In genomic region chr6:4585682-4586468, GRCh38 we compare ENCODE assay signal across 15 cellular contexts.
DNase-seq lines count a peak whose midpoint lies in the region; ATAC-seq, FAIRE-seq and TF ChIP-seq lines count a peak whose summit lies in the region.
"Had no signal": no experiment of that assay in that cellular context is flagged by ENCODE, and none has a peak within 500 bp of the region (broad histone marks: within the 10 kb centered on the region; RNA-seq: fewer than 3 reads in every experiment).

No MANE protein-coding gene starts in this region.

- H3K4me3 ChIP-seq in bronchial epithelial cell (ENCODE audit: low read depth, low read length): no peak overlapping the region
- H3K4me3 ChIP-seq in keratinocyte (ENCODE audit: control insufficient read depth in 2 of 3, extremely low read depth in 1 of 3, insufficient read depth in 2 of 3, low read depth in 1 of 3, low read length in 3 of 3): no peak overlapping the region
- no peak overlapping the region for H3K4me3 ChIP-seq in trophoblast cell (ENCODE audit: low read depth, low read length)
- no peak overlapping the region for H3K4me3 ChIP-seq in MM.1S (ENCODE audit: low read length)
- H3K4me3 ChIP-seq: HAP-1 had no signal

- dilution Hi-C loops in keratinocyte (cut with MboI; ENCODE audit: extremely low pct_ligation_motif_present, low sequenced_read_pairs): no loop called here

- H3K4me1 ChIP-seq in keratinocyte (ENCODE audit: control insufficient read depth, extremely low read depth, insufficient read depth, low read length) (peaks cover 40% of the 10 kb centered on the region), trophoblast cell (ENCODE audit: control insufficient read depth in 1 of 2, insufficient read depth in 2 of 2, low read length in 2 of 2) (peaks cover 25 to 32% of the 10 kb centered on the region in 2 experiments), MM.1S (ENCODE audit: low read length) (no peaks in the 10 kb centered on the region)
- H3K4me1 ChIP-seq: HAP-1 had no signal

- no peak overlapping the region for H4K12ac ChIP-seq in trophoblast cell (ENCODE audit: low read depth, low read length)

- H3K27ac ChIP-seq in keratinocyte (ENCODE audit: control insufficient read depth, insufficient read depth, low read length) (no peak overlapping the region), trophoblast cell (ENCODE audit: low read depth, low read length) (peak overlapping the region; percentile 89), MM.1S (ENCODE audit: low read length) (no peak overlapping the region)

- no peak overlapping the region for H3K4ac ChIP-seq in trophoblast cell (ENCODE audit: low read depth, low read length)

- H2BK5ac ChIP-seq in trophoblast cell (ENCODE audit: low read depth, low read length, poor library complexity): peak overlapping the region; percentile 79

- H3F3A ChIP-seq in MM.1S (ENCODE audit: insufficient read depth, low read length): no peaks in the 10 kb centered on the region

- H3K9me2 ChIP-seq in MM.1S (replicated peaks; ENCODE audit: insufficient read depth, low read length): no peaks in the 10 kb centered on the region

- peak overlapping the region; percentile 72 for H4K8ac ChIP-seq in trophoblast cell (ENCODE audit: low read depth, low read length)

- H3K9me1 ChIP-seq in keratinocyte (ENCODE audit: control insufficient read depth, extremely low read depth, insufficient read depth, low read length): no peaks in the 10 kb centered on the region

- ATAC-seq in GM18505 (IDR thresholded peaks at IDR 0.05; ENCODE audit: unreplicated experiment): no peak
- ATAC-seq in Right ventricle myocardium superior (ENCODE audit: poor library complexity): no peak

- H3K27me3 ChIP-seq in bronchial epithelial cell (ENCODE audit: control insufficient read depth, insufficient read depth, low read length) (no peaks in the 10 kb centered on the region), keratinocyte (ENCODE audit: control insufficient read depth, extremely low read depth, insufficient read depth, low read length) (no peaks in the 10 kb centered on the region), trophoblast cell (ENCODE audit: insufficient read depth, low read length) (no peaks in the 10 kb centered on the region), MM.1S (replicated peaks; ENCODE audit: insufficient read depth, low read length) (no peaks in the 10 kb centered on the region)

- peak overlapping the region; percentile 85 for H3K14ac ChIP-seq in trophoblast cell (ENCODE audit: low read length)

- H3K9me3 ChIP-seq in keratinocyte (ENCODE audit: control insufficient read depth, low read depth, low read length): no peaks in the 10 kb centered on the region
- no peaks in the 10 kb centered on the region for H3K9me3 ChIP-seq in trophoblast cell (ENCODE audit: insufficient read depth, low read depth, low read length)
- no peaks in the 10 kb centered on the region for H3K9me3 ChIP-seq in MM.1S (replicated peaks; ENCODE audit: insufficient read depth, low read length)
- H3K9me3 ChIP-seq: HAP-1 had no signal

- H4K91ac ChIP-seq in trophoblast cell (ENCODE audit: low read depth, low read length): peak overlapping the region; percentile 95

- H3K9ac ChIP-seq in keratinocyte (ENCODE audit: control insufficient read depth, extremely low read depth, insufficient read depth, low read length): no peak overlapping the region
- H3K9ac ChIP-seq in trophoblast cell (ENCODE audit: low read length): no peak overlapping the region
- no peak overlapping the region for H3K9ac ChIP-seq in MM.1S (ENCODE audit: low read length)

- H3K4me2 ChIP-seq in keratinocyte (ENCODE audit: control insufficient read depth, extremely low read depth, insufficient read depth, low read depth, low read length): peak overlapping the region; percentile 46
- H3K4me2 ChIP-seq in trophoblast cell (ENCODE audit: low read length): no peak overlapping the region
- no peak overlapping the region for H3K4me2 ChIP-seq in MM.1S (ENCODE audit: low read depth, low read length)

- H3K36me3 ChIP-seq in bronchial epithelial cell (ENCODE audit: control insufficient read depth, insufficient read depth, low read length) (no peaks in the 10 kb centered on the region), keratinocyte (ENCODE audit: control insufficient read depth in 2 of 2, extremely low read depth in 1 of 2, insufficient read depth in 2 of 2, low read length in 2 of 2) (no peaks in the 10 kb centered on the region), trophoblast cell (ENCODE audit: control insufficient read depth in 1 of 2, insufficient read depth in 2 of 2, low read length in 2 of 2) (no peaks in the 10 kb centered on the region), MM.1S (replicated peaks; ENCODE audit: insufficient read depth, low read length) (no peaks in the 10 kb centered on the region)
- H3K36me3 ChIP-seq: HAP-1 had no signal

- H2BK12ac ChIP-seq in trophoblast cell (ENCODE audit: low read length): peak overlapping the region; percentile 86

- DNase-seq in Ammon's horn (ENCODE audit: low spot score) (peak; percentile 29), bronchial epithelial cell (ENCODE audit: low read depth) (peak; percentile 17), keratinocyte (ENCODE audit: low read depth, low spot score) (no peak), trophoblast cell (peak; percentile 82 to 94), MM.1S (no peak), NCI-H2227 (lab: John Stamatoyannopoulos, UW; ENCODE audit: unreplicated experiment) (no peak), Right ventricle myocardium superior (no peak)
- DNase-seq: 8988T; C1 segment of cervical spinal cord; NCI-H146; NCI-H226; NCI-H526; NK-92 treated with Interleukin-12 subunit alpha and Interleukin-12 subunit beta, amount 100 ng/mL, for 24 hours had no signal

- intact Hi-C loops in Right ventricle myocardium superior (cut with DNase I): no loop called here

- peaks cover 26% of the 10 kb centered on the region for H3K79me1 ChIP-seq in trophoblast cell (ENCODE audit: low read length)

- no peak overlapping the region for H3K23ac ChIP-seq in trophoblast cell (ENCODE audit: low read length)

- H2AK5ac ChIP-seq in trophoblast cell (ENCODE audit: low read length): peak overlapping the region; percentile 80

- H4K20me1 ChIP-seq in keratinocyte (ENCODE audit: control insufficient read depth, extremely low read depth, insufficient read depth, low read length): no peaks in the 10 kb centered on the region
- no peaks in the 10 kb centered on the region for H4K20me1 ChIP-seq in MM.1S (ENCODE audit: insufficient read depth, low read length)

- peak overlapping the region; percentile 95 for H2BK120ac ChIP-seq in trophoblast cell (ENCODE audit: insufficient read depth, low read length, poor library complexity)

- FAIRE-seq in bronchial epithelial cell (lab: Jason Lieb, UNC) (no peak), keratinocyte (lab: Jason Lieb, UNC) (peak; percentile 59)

- no peaks in the 10 kb centered on the region for H3K79me2 ChIP-seq in keratinocyte (ENCODE audit: control insufficient read depth, insufficient read depth, low read length)
- peaks cover 2% of the 10 kb centered on the region for H3K79me2 ChIP-seq in trophoblast cell (ENCODE audit: control insufficient read depth, insufficient read depth, low read length, poor library complexity)
- no peaks in the 10 kb centered on the region for H3K79me2 ChIP-seq in MM.1S (ENCODE audit: low read length)

- H3K18ac ChIP-seq in trophoblast cell (ENCODE audit: low read length): no peak overlapping the region

- TF ChIP-seq CTCF in bronchial epithelial cell (IDR thresholded peaks at IDR 0.05; ENCODE audit: insufficient read depth, low read length, severe bottlenecking) (no peak), keratinocyte (optimal IDR thresholded peaks at IDR 0.05 in 1 of 3, IDR thresholded peaks at IDR 0.05 in 1 of 3, conservative IDR thresholded peaks at IDR 0.05 in 1 of 3; ENCODE audit: extremely low read depth in 1 of 3, insufficient read depth in 2 of 3, low read length in 3 of 3) (no peak), MM.1S (IDR thresholded peaks at IDR 0.05; ENCODE audit: low read length) (no peak)

- H2AFZ ChIP-seq in keratinocyte (ENCODE audit: control insufficient read depth, low read length): peak overlapping the region; percentile 51
- no peak overlapping the region for H2AFZ ChIP-seq in trophoblast cell (ENCODE audit: insufficient read depth, low read length, poor library complexity)
- no peak overlapping the region for H2AFZ ChIP-seq in MM.1S (ENCODE audit: low read length)

- WGBS in trophoblast cell (ENCODE audit: extremely low coverage, insufficient coverage, insufficient read length): no CpG with 5 or more reads among the region's 5 CpGs

- no peak for TF ChIP-seq POLR2A in GM18505 (IDR thresholded peaks at IDR 0.05; ENCODE audit: borderline replicate concordance, extremely low read depth, insufficient read depth, insufficient read length)

Comparison
In these comparisons a context has a peak if more than half of its experiments do, and no peak if none do; other contexts are left out.
1. DNase-seq: peak in Ammon's horn (single experiment), bronchial epithelial cell (single experiment) and trophoblast cell (2 of 2); none in keratinocyte (single experiment), MM.1S (single experiment), NCI-H2227 (single experiment) and Right ventricle myocardium superior (single experiment).